In the genomic region with DNA sequence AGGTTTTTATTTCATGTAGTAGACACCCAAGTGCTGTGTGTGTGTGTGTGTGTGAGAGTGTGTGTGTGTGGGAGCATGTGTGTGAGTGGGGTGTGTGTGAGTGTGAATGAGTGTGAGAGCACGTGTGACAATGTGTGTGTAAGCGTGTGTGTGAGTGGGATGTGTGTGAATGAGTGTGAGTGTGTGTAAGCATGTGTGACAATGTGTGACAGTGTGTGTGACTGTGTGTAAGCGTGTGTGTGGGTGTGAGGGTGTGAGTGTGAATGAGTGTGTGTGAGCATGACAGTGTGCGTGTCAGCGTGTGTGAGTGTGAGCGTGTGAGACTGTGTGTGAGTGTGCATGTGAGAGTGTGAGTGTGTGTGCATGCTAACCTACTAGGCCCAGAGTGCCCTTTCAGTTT, we compare ENCODE assay signal across 1 cellular context.
TF ChIP-seq lines count a peak whose summit lies in the region.

No MANE protein-coding gene starts in this region.

TF ChIP-seq in GM12878, 131 proteins besides CTCF, POLR2A, EP300 and RAD21:
- TF ChIP-seq, protein P1, sequence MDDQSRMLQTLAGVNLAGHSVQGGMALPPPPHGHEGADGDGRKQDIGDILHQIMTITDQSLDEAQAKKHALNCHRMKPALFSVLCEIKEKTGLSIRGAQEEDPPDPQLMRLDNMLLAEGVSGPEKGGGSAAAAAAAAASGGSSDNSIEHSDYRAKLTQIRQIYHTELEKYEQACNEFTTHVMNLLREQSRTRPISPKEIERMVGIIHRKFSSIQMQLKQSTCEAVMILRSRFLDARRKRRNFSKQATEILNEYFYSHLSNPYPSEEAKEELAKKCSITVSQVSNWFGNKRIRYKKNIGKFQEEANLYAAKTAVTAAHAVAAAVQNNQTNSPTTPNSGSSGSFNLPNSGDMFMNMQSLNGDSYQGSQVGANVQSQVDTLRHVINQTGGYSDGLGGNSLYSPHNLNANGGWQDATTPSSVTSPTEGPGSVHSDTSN (IDR thresholded peaks at IDR 0.05; ENCODE audit: insufficient replicate concordance, low read depth, low read length) = peak; percentile 60
- TF ChIP-seq TCF3 (IDR thresholded peaks at IDR 0.05; ENCODE audit: borderline replicate concordance, insufficient read depth, low read depth, low read length) (0 out of 2 replicates have a peak, but pooled peaks have one; percentile 68), CEBPB (IDR thresholded peaks at IDR 0.05; ENCODE audit: borderline replicate concordance in 1 of 2, low read depth in 2 of 2, low read length in 2 of 2) (no peak)
- TF ChIP-seq, protein P2, sequence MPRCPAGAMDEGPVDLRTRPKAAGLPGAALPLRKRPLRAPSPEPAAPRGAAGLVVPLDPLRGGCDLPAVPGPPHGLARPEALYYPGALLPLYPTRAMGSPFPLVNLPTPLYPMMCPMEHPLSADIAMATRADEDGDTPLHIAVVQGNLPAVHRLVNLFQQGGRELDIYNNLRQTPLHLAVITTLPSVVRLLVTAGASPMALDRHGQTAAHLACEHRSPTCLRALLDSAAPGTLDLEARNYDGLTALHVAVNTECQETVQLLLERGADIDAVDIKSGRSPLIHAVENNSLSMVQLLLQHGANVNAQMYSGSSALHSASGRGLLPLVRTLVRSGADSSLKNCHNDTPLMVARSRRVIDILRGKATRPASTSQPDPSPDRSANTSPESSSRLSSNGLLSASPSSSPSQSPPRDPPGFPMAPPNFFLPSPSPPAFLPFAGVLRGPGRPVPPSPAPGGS (IDR thresholded peaks at IDR 0.05; ENCODE audit: borderline replicate concordance, insufficient read depth, low read depth, low read length, poor library complexity, severe bottlenecking) = peak; percentile 99
TF ChIP-seq in GM12878: peak in this region for 3.
